In the genomic region with DNA sequence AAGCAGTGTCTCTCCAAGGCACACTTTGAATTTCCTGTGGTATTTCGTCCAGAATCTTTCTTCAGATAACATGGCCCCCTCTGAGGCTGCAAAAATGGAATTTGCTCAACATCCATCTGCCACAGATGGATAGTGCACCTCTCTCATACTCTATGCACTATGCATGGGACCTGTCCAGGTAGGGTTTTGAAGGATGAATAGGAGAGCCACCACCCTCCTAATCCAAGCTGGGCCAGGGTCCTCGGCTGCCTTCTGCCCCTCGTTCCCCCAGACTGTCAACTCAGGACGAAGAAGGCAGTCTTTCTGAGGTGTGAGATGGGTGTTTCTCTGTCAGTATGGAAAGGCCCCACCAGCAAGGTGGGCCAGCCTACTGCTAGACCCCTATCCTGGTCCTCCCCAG, we compare ENCODE assay signal across 2 cellular contexts.
TF ChIP-seq lines count a peak whose summit lies in the region.

No MANE protein-coding gene starts in this region.

TF ChIP-seq in GM23338, 12 proteins besides CTCF, POLR2A, EP300 and RAD21 (continued from another document):
- TF ChIP-seq, protein P1, sequence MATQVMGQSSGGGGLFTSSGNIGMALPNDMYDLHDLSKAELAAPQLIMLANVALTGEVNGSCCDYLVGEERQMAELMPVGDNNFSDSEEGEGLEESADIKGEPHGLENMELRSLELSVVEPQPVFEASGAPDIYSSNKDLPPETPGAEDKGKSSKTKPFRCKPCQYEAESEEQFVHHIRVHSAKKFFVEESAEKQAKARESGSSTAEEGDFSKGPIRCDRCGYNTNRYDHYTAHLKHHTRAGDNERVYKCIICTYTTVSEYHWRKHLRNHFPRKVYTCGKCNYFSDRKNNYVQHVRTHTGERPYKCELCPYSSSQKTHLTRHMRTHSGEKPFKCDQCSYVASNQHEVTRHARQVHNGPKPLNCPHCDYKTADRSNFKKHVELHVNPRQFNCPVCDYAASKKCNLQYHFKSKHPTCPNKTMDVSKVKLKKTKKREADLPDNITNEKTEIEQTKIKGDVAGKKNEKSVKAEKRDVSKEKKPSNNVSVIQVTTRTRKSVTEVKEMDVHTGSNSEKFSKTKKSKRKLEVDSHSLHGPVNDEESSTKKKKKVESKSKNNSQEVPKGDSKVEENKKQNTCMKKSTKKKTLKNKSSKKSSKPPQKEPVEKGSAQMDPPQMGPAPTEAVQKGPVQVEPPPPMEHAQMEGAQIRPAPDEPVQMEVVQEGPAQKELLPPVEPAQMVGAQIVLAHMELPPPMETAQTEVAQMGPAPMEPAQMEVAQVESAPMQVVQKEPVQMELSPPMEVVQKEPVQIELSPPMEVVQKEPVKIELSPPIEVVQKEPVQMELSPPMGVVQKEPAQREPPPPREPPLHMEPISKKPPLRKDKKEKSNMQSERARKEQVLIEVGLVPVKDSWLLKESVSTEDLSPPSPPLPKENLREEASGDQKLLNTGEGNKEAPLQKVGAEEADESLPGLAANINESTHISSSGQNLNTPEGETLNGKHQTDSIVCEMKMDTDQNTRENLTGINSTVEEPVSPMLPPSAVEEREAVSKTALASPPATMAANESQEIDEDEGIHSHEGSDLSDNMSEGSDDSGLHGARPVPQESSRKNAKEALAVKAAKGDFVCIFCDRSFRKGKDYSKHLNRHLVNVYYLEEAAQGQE (IDR thresholded peaks at IDR 0.05; ENCODE audit: unreplicated experiment): no peak
- no peak for TF ChIP-seq JUNB (IDR thresholded peaks at IDR 0.05; ENCODE audit: unreplicated experiment)
- no peak for TF ChIP-seq ZNF114 (CRISPR knock-in tag; IDR thresholded peaks at IDR 0.05)
- no peak for TF ChIP-seq EZH2phosphoT487 (IDR thresholded peaks at IDR 0.05; ENCODE audit: unreplicated experiment)
- no peak for TF ChIP-seq NANOG (IDR thresholded peaks at IDR 0.05; ENCODE audit: borderline replicate concordance)

TF ChIP-seq in HEK293, 187 proteins besides CTCF, POLR2A, EP300 and RAD21 (continued from another document):
- TF ChIP-seq, protein P2, sequence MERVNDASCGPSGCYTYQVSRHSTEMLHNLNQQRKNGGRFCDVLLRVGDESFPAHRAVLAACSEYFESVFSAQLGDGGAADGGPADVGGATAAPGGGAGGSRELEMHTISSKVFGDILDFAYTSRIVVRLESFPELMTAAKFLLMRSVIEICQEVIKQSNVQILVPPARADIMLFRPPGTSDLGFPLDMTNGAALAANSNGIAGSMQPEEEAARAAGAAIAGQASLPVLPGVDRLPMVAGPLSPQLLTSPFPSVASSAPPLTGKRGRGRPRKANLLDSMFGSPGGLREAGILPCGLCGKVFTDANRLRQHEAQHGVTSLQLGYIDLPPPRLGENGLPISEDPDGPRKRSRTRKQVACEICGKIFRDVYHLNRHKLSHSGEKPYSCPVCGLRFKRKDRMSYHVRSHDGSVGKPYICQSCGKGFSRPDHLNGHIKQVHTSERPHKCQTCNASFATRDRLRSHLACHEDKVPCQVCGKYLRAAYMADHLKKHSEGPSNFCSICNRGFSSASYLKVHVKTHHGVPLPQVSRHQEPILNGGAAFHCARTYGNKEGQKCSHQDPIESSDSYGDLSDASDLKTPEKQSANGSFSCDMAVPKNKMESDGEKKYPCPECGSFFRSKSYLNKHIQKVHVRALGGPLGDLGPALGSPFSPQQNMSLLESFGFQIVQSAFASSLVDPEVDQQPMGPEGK (tag by site-specific recombination; IDR thresholded peaks at IDR 0.05): no peak
